35 cellular contexts compared by ENCODE assay signal in genomic region chr2:174544802-174545201, GRCh38.
"Had no signal": no experiment of that assay in that cellular context is flagged by ENCODE, and none has a peak within 500 bp of the region (broad histone marks: within the 10 kb centered on the region; RNA-seq: fewer than 3 reads in every experiment).

No MANE protein-coding gene starts in this region.

- H3K4me1 Mint-ChIP-seq: brain had no signal

- H3K4me2 ChIP-seq: PC-9 had no signal

- H3K4me3 ChIP-seq: MG63, PC-9 had no signal

- H3K27ac Mint-ChIP-seq: activated CD4-positive, alpha-beta memory T cell treated with anti-CD3 and anti-CD28 coated beads, Interleukin-2, amount 10 ng/mL, durations not matched to agents 7 days and 5 days; activated CD8-positive, alpha-beta memory T cell treated with anti-CD3 and anti-CD28 coated beads, Interleukin-2, amount 10 ng/mL, durations not matched to agents 7 days and 5 days; activated naive CD4-positive, alpha-beta T cell treated with anti-CD3 and anti-CD28 coated beads for 36 hours; activated naive CD8-positive, alpha-beta T cell; activated naive CD8-positive, alpha-beta T cell treated with anti-CD3 and anti-CD28 coated beads, Interleukin-2, amount 50 U/mL, for 24 hours; activated T-helper 2 cell treated with anti-CD3 and anti-CD28 coated beads, Interferon-gamma antibody, Interleukin-2, Interleukin-4, amounts not matched to agents 10 μg/mL and 5 μg/mL and 100 μg/mL, durations not matched to agents 14 hours and 24 hours and 36 hours; brain had no signal

- H3K9me3 Mint-ChIP-seq: activated CD4-positive, alpha-beta memory T cell treated with anti-CD3 and anti-CD28 coated beads, Interleukin-2, amount 10 ng/mL, durations not matched to agents 7 days and 5 days; activated naive CD4-positive, alpha-beta T cell treated with anti-CD3 and anti-CD28 coated beads for 36 hours; activated naive CD8-positive, alpha-beta T cell treated with anti-CD3 and anti-CD28 coated beads, Interleukin-2, amount 50 U/mL, for 24 hours; activated T-helper 2 cell treated with anti-CD3 and anti-CD28 coated beads, Interferon-gamma antibody, Interleukin-2, Interleukin-4, amounts not matched to agents 10 μg/mL and 5 μg/mL and 100 μg/mL, durations not matched to agents 14 hours and 24 hours and 36 hours had no signal

- H3K4me3 Mint-ChIP-seq: activated CD4-positive, alpha-beta memory T cell treated with anti-CD3 and anti-CD28 coated beads, Interleukin-2, amount 10 ng/mL, durations not matched to agents 7 days and 5 days; activated CD8-positive, alpha-beta memory T cell treated with anti-CD3 and anti-CD28 coated beads, Interleukin-2, amount 10 ng/mL, durations not matched to agents 7 days and 5 days; activated naive CD4-positive, alpha-beta T cell treated with anti-CD3 and anti-CD28 coated beads for 36 hours; activated naive CD8-positive, alpha-beta T cell; activated naive CD8-positive, alpha-beta T cell treated with anti-CD3 and anti-CD28 coated beads, Interleukin-2, amount 50 U/mL, for 24 hours; brain had no signal

- DNase-seq: activated CD4-positive, alpha-beta memory T cell treated with anti-CD3 and anti-CD28 coated beads, Interleukin-2, amount 10 ng/mL, durations not matched to agents 7 days and 5 days; activated CD4-positive, alpha-beta T cell treated with anti-CD3 and anti-CD28 coated beads for 1 hour; activated CD4-positive, CD25-positive, alpha-beta regulatory T cell; activated CD8-positive, alpha-beta memory T cell treated with anti-CD3 and anti-CD28 coated beads for 24 hours; activated CD8-positive, alpha-beta memory T cell treated with anti-CD3 and anti-CD28 coated beads, Interleukin-2, amount 10 ng/mL, durations not matched to agents 7 days and 5 days; activated CD8-positive, alpha-beta memory T cell treated with anti-CD3 and anti-CD28 coated beads, Interleukin-2, amount 50 U/mL, for 48 hours; activated gamma-delta T cell; cerebellar nuclear complex; Kasumi-1; KG1; MG63; NCI-H1048; NCI-H1105 treated with DMSO at 0.1 percent for 48 hours; NCI-H1436; NCI-H1694; NCI-H1930; NCI-H2081 treated with DMSO at 0.1 percent for 48 hours; NCI-H226; NCI-H446 treated with DMSO at 0.1 percent for 48 hours; NCI-H524; NCI-H69; NCI-H82; PC-9; SIG-M5; SW 1271; T-helper 1 cell; T1000; WERI-Rb-1 had no signal

- H3K27me3 Mint-ChIP-seq: activated CD4-positive, alpha-beta memory T cell treated with anti-CD3 and anti-CD28 coated beads, Interleukin-2, amount 10 ng/mL, durations not matched to agents 7 days and 5 days; activated CD8-positive, alpha-beta memory T cell treated with anti-CD3 and anti-CD28 coated beads, Interleukin-2, amount 10 ng/mL, durations not matched to agents 7 days and 5 days; activated naive CD8-positive, alpha-beta T cell; activated naive CD8-positive, alpha-beta T cell treated with anti-CD3 and anti-CD28 coated beads, Interleukin-2, amount 50 U/mL, for 24 hours had no signal

- H3K36me3 ChIP-seq: MG63, WERI-Rb-1 had no signal

- H3K27ac ChIP-seq: PC-9, RWPE1, WERI-Rb-1 had no signal

- H3K36me3 Mint-ChIP-seq: activated CD8-positive, alpha-beta memory T cell treated with anti-CD3 and anti-CD28 coated beads, Interleukin-2, amount 10 ng/mL, durations not matched to agents 7 days and 5 days; brain had no signal

- H3K9me3 ChIP-seq: MG63 had no signal

- H2AFZ ChIP-seq: PC-9 had no signal

- ATAC-seq: activated CD8-positive, alpha-beta memory T cell treated with anti-CD3 and anti-CD28 coated beads, Interleukin-2, amount 10 ng/mL, durations not matched to agents 7 days and 5 days; Right ventricle myocardium inferior had no signal
